ENCODE assay signal across 8 cellular contexts in the genomic region with DNA sequence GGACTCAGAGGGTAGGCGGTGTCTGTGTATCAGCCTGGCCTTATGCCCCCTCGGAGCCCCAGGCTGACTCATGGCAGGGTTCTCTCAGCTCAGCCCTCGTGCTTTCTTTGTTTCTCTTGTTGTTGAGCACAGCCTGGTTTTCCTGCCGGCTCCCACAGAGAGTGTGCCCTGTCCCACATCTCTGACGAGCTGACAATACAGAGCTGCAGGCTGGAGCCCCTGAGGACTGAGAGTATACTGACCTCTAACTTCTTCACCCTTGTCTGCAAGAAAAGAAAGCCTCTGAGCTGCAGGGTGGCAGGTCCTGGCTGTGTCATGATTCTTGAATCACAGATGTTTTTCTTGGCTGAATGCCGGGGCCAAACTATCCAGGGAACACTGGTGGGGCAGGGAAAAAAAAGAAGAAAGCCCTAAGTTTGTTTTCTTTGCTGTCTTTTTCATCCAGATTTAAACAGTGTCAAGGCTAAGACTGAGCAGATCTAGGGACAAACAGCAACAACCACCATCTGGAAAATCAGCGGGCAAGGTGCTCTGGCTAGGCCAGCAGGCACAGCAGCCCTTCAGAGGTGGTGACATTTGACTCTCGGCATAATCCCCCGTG.
A peak's percentile ranks its signal among the peaks of the same experiment; 100 is the strongest.
DNase-seq lines count a peak whose midpoint lies in the region; ATAC-seq, FAIRE-seq and TF ChIP-seq lines count a peak whose summit lies in the region.

No MANE protein-coding gene starts in this region.

- no peaks in the 10 kb centered on the region for H3F3A ChIP-seq in smooth muscle cell (ENCODE audit: low read depth)

- WGBS in smooth muscle cell (ENCODE audit: low lambda C conversion rate), result 22% methylated on average over 9 of the region's 9 CpGs

- H3K79me2 ChIP-seq in astrocyte (ENCODE audit: insufficient read depth, low read length) (no peaks in the 10 kb centered on the region), smooth muscle cell (ENCODE audit: low read depth) (no peaks in the 10 kb centered on the region)

- FAIRE-seq in astrocyte (lab: Jason Lieb, UNC) (no peak), GM12891 (lab: Jason Lieb, UNC) (no peak)

- H3K36me3 Mint-ChIP-seq in astrocyte (ENCODE audit: low read depth, unreplicated experiment), result no peaks in the 10 kb centered on the region
- no peaks in the 10 kb centered on the region for H3K36me3 Mint-ChIP-seq in T-helper 2 cell treated with Interferon-gamma antibody and Interleukin-4, amounts not matched to agents 5 μg/mL and 100 μg/mL, for 36 hours (ENCODE audit: low read depth)

- H3K9ac ChIP-seq in astrocyte (ENCODE audit: low read length) (peak overlapping the region; percentile 7), smooth muscle cell (ENCODE audit: low read depth) (no peak overlapping the region)

- 0 out of 2 replicates have a peak overlapping the region, but pooled peaks have one; percentile 11 for H3K4me3 ChIP-seq in HFF-Myc (replicated peaks; ENCODE audit: low read depth, low read length)
- H3K4me3 ChIP-seq in astrocyte (ENCODE audit: insufficient read depth, low read depth, low read length), result peak overlapping the region; percentile 35
- H3K4me3 ChIP-seq in smooth muscle cell, result peak overlapping the region; percentile 12

- H3K27ac Mint-ChIP-seq in astrocyte (ENCODE audit: unreplicated experiment), result peak overlapping the region; percentile 79
- no peak overlapping the region for H3K27ac Mint-ChIP-seq in T-helper 2 cell treated with Interferon-gamma antibody and Interleukin-4, amounts not matched to agents 5 μg/mL and 100 μg/mL, for 36 hours

- no peaks in the 10 kb centered on the region for H3K27me3 Mint-ChIP-seq in astrocyte (ENCODE audit: low read depth, unreplicated experiment)
- peaks cover 12% of the 10 kb centered on the region for H3K27me3 Mint-ChIP-seq in T-helper 2 cell treated with Interferon-gamma antibody and Interleukin-4, amounts not matched to agents 5 μg/mL and 100 μg/mL, for 36 hours (ENCODE audit: low read depth)

- H4K20me1 ChIP-seq in astrocyte (ENCODE audit: insufficient read depth, low read length), result no peaks in the 10 kb centered on the region
- no peaks in the 10 kb centered on the region for H4K20me1 ChIP-seq in smooth muscle cell (ENCODE audit: low read depth)

- H3K4me2 ChIP-seq in astrocyte (ENCODE audit: low read length) (peak overlapping the region; percentile 80), smooth muscle cell (peak overlapping the region; percentile 71)

- H3K36me3 ChIP-seq in astrocyte (ENCODE audit: insufficient read depth, low read length) (no peaks in the 10 kb centered on the region), smooth muscle cell (ENCODE audit: low read depth) (no peaks in the 10 kb centered on the region)

- TF ChIP-seq CTCF in HFF-Myc (IDR thresholded peaks at IDR 0.05; ENCODE audit: low read depth, low read length, missing control alignments), result no peak
- no peak for TF ChIP-seq CTCF in astrocyte (IDR thresholded peaks at IDR 0.05; ENCODE audit: insufficient read depth, low read depth, low read length)
- no peak for TF ChIP-seq CTCF in smooth muscle cell (IDR thresholded peaks at IDR 0.05; ENCODE audit: borderline replicate concordance, insufficient read depth, poor library complexity, severe bottlenecking)

- peaks cover 31% of the 10 kb centered on the region for H3K4me1 Mint-ChIP-seq in astrocyte (ENCODE audit: low read depth, unreplicated experiment)
- no peaks in the 10 kb centered on the region for H3K4me1 Mint-ChIP-seq in T-helper 2 cell treated with Interferon-gamma antibody and Interleukin-4, amounts not matched to agents 5 μg/mL and 100 μg/mL, for 36 hours (ENCODE audit: low read depth)

- DNase-seq in HFF-Myc (ENCODE audit: extremely low read depth, low read depth) (peak; percentile 29), astrocyte (ENCODE audit: low read depth) (peak; percentile 41), hypothalamus (lab: John Stamatoyannopoulos, UW) (peak in 29 of 51 donors; percentile 2 to 68 (median 19)), smooth muscle cell (lab: John Stamatoyannopoulos, UW; ENCODE audit: unreplicated experiment) (peak; percentile 8), NCI-H526 treated with DMSO at 0.1 percent for 48 hours (lab: John Stamatoyannopoulos, UW) (no peak), GM12891 (ENCODE audit: insufficient read length, low spot score) (no peak)
- DNase-seq in T-helper 2 cell treated with Interferon-gamma antibody and Interleukin-4, amounts not matched to agents 5 μg/mL and 100 μg/mL, for 36 hours (ENCODE audit: low spot score), result no peak

- H2AFZ ChIP-seq in astrocyte (ENCODE audit: low read depth, low read length), result peak overlapping the region; percentile 37
- peak overlapping the region; percentile 44 for H2AFZ ChIP-seq in smooth muscle cell (ENCODE audit: low read depth)

- ATAC-seq in HG03175 (IDR thresholded peaks at IDR 0.05; ENCODE audit: unreplicated experiment), result no peak

- peak overlapping the region; percentile 34 for H3K4me3 Mint-ChIP-seq in astrocyte (ENCODE audit: unreplicated experiment)
- no peak overlapping the region for H3K4me3 Mint-ChIP-seq in T-helper 2 cell treated with Interferon-gamma antibody and Interleukin-4, amounts not matched to agents 5 μg/mL and 100 μg/mL, for 36 hours

- H3K4me1 ChIP-seq in astrocyte (ENCODE audit: insufficient read depth, low read length), result peaks cover 13% of the 10 kb centered on the region
- peaks cover 15% of the 10 kb centered on the region for H3K4me1 ChIP-seq in smooth muscle cell (ENCODE audit: low read depth)

- peaks cover 2% of the 10 kb centered on the region for H3K9me3 Mint-ChIP-seq in astrocyte (ENCODE audit: unreplicated experiment)
- H3K9me3 Mint-ChIP-seq in T-helper 2 cell treated with Interferon-gamma antibody and Interleukin-4, amounts not matched to agents 5 μg/mL and 100 μg/mL, for 36 hours, result no peaks in the 10 kb centered on the region

- H3K9me3 ChIP-seq in astrocyte (ENCODE audit: insufficient read depth, low read depth, low read length) (no peaks in the 10 kb centered on the region), smooth muscle cell (replicated peaks; ENCODE audit: low read depth) (no peaks in the 10 kb centered on the region)

- no peak overlapping the region for H3K27ac ChIP-seq in astrocyte (ENCODE audit: low read depth, low read length)
- H3K27ac ChIP-seq in smooth muscle cell (ENCODE audit: low read depth), result peak overlapping the region; percentile 39

- H3K27me3 ChIP-seq in astrocyte (ENCODE audit: insufficient read depth, low read length), result no peaks in the 10 kb centered on the region
- no peaks in the 10 kb centered on the region for H3K27me3 ChIP-seq in smooth muscle cell (ENCODE audit: low read depth)

- no peak for TF ChIP-seq POLR2A in GM12891 (IDR thresholded peaks at IDR 0.05; ENCODE audit: low read depth, low read length)

TF ChIP-seq in GM12891, 5 proteins besides CTCF, POLR2A, EP300 and RAD21:
- TF ChIP-seq TAF1 (IDR thresholded peaks at IDR 0.05; ENCODE audit: low read depth, low read length), result no peak
TF ChIP-seq in GM12891: peak in this region for 0.

Comparison
In these comparisons a context has a peak if more than half of its experiments do, and no peak if none do; other contexts are left out.
1. DNase-seq: peak in HFF-Myc (single experiment), astrocyte (single experiment), hypothalamus (29 of 51) and smooth muscle cell (single experiment); none in NCI-H526 treated with DMSO at 0.1 percent for 48 hours (single experiment), T-helper 2 cell treated with Interferon-gamma antibody and Interleukin-4, amounts not matched to agents 5 μg/mL and 100 μg/mL, for 36 hours (single experiment) and GM12891 (single experiment).
2. Peak in every context shown above with its lines, with median percentiles within 50 percentile points of each other: H3K4me3 ChIP-seq.